Comparison of ENCODE assay signal across 1 cellular context in the genomic region with DNA sequence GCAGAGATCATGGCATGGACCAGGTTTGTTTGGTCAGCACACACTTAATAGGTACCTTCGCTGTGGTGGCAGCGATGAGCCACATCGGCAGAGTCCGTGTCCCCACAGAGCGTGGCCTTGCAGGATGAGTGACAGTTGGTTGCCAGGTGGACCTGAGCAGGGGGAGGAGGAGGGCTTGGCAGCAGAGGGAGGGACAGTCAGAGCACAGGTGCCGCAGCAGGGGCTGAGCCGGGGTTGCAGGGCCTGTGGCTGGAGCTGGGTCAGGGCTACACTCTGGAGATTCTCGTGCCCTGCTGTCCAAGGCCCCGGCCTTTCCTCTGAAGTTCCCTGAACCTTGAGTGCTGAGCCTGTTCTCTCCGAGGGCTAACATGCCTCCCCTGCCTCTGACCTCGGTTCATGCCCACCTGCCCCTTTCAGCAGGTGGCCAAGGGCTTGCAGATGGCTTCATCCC.
TF ChIP-seq lines count a peak whose summit lies in the region.

No MANE protein-coding gene starts in this region.

TF ChIP-seq in H1, 55 proteins besides CTCF, POLR2A, EP300 and RAD21 (continued from another document):
- no peak for TF ChIP-seq TAF1 (IDR thresholded peaks at IDR 0.05; ENCODE audit: low read depth, low read length)
- TF ChIP-seq CEBPB (IDR thresholded peaks at IDR 0.05; ENCODE audit: low read depth, low read length) = no peak
- TF ChIP-seq, protein P1, sequence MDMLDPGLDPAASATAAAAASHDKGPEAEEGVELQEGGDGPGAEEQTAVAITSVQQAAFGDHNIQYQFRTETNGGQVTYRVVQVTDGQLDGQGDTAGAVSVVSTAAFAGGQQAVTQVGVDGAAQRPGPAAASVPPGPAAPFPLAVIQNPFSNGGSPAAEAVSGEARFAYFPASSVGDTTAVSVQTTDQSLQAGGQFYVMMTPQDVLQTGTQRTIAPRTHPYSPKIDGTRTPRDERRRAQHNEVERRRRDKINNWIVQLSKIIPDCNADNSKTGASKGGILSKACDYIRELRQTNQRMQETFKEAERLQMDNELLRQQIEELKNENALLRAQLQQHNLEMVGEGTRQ (IDR thresholded peaks at IDR 0.05; ENCODE audit: low read length) = no peak
- no peak for TF ChIP-seq GTF2F1 (IDR thresholded peaks at IDR 0.05; ENCODE audit: borderline replicate concordance, low read depth, low read length)
- no peak for TF ChIP-seq SIN3A (conservative IDR thresholded peaks at IDR 0.05 in 1 of 2, IDR thresholded peaks at IDR 0.05 in 1 of 2; ENCODE audit: low read depth in 1 of 2, low read length in 2 of 2)
- no peak for TF ChIP-seq SIX5 (IDR thresholded peaks at IDR 0.05; ENCODE audit: low read depth, low read length)
- TF ChIP-seq CBX8 (IDR thresholded peaks at IDR 0.05; ENCODE audit: borderline replicate concordance, low read depth, low read length) = no peak
- TF ChIP-seq, protein P2, sequence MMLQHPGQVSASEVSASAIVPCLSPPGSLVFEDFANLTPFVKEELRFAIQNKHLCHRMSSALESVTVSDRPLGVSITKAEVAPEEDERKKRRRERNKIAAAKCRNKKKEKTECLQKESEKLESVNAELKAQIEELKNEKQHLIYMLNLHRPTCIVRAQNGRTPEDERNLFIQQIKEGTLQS (IDR thresholded peaks at IDR 0.05; ENCODE audit: insufficient read depth, low read depth, low read length) = no peak
- no peak for TF ChIP-seq CHD2 (IDR thresholded peaks at IDR 0.05; ENCODE audit: low read length)
- TF ChIP-seq CHD1 (IDR thresholded peaks at IDR 0.05; ENCODE audit: low read depth, low read length) = no peak
- TF ChIP-seq NRF1 (IDR thresholded peaks at IDR 0.05; ENCODE audit: low read depth, low read length) = no peak
- TF ChIP-seq RXRA (IDR thresholded peaks at IDR 0.05; ENCODE audit: insufficient read depth, low read depth, low read length) = no peak
- TF ChIP-seq EZH2 (IDR thresholded peaks at IDR 0.05; ENCODE audit: low read depth, low read length, severe bottlenecking) = no peak
- no peak for TF ChIP-seq POU5F1 (IDR thresholded peaks at IDR 0.05; ENCODE audit: low read depth, low read length)
- no peak for TF ChIP-seq SP4 (IDR thresholded peaks at IDR 0.05; ENCODE audit: low read length)
- TF ChIP-seq BACH1 (IDR thresholded peaks at IDR 0.05; ENCODE audit: low read length) = no peak
- TF ChIP-seq SP1 (IDR thresholded peaks at IDR 0.05; ENCODE audit: low read depth, low read length) = no peak
- no peak for TF ChIP-seq SRF (IDR thresholded peaks at IDR 0.05; ENCODE audit: low read depth, low read length)
